18 cellular contexts compared by ENCODE assay signal in genomic region chr6:71979911-71980310, GRCh38.
"Had no signal": no experiment of that assay in that cellular context is flagged by ENCODE, and none has a peak within 500 bp of the region (broad histone marks: within the 10 kb centered on the region; RNA-seq: fewer than 3 reads in every experiment).

No MANE protein-coding gene starts in this region.

- H3K79me2 ChIP-seq: parathyroid adenoma had no signal

- ATAC-seq: gastroesophageal sphincter; heart right ventricle; naive thymus-derived CD8-positive, alpha-beta T cell; stimulated activated effector memory CD8-positive, alpha-beta T cell treated with anti-CD3 and anti-CD28 coated beads, Interleukin-12 subunit alpha, Interleukin-12 subunit beta, amount 100 ng/mL, for 72 hours had no signal

- H3K4me1 ChIP-seq: gastroesophageal sphincter, heart right ventricle, parathyroid adenoma had no signal

- DNase-seq: activated CD4-positive, alpha-beta T cell treated with anti-CD3 and anti-CD28 coated beads, Interleukin-2, amount 10 ng/mL, durations not matched to agents 7 days and 5 days; activated CD4-positive, CD25-positive, alpha-beta regulatory T cell; activated CD8-positive, alpha-beta memory T cell treated with anti-CD3 and anti-CD28 coated beads, Interleukin-2, amount 50 U/mL, for 48 hours; activated gamma-delta T cell treated with Interleukin-2 at 50 U/mL for 16 hours; activated naive CD8-positive, alpha-beta T cell treated with anti-CD3 and anti-CD28 coated beads for 36 hours; anterior cingulate cortex; brain microvascular endothelial cell; cerebellar nuclear complex; endodermal cell; heart right ventricle; naive thymus-derived CD8-positive, alpha-beta T cell; stimulated activated CD4-positive, alpha-beta T cell treated with anti-CD3 and anti-CD28 coated beads, Interleukin-12 subunit alpha, Interleukin-12 subunit beta, amount 100 ng/mL, for 4 hours had no signal

- H3K9me3 ChIP-seq: gastroesophageal sphincter, heart right ventricle, neutrophil had no signal

- H3K36me3 ChIP-seq: brain microvascular endothelial cell, gastroesophageal sphincter, heart right ventricle, neutrophil had no signal

- H3K9ac ChIP-seq: parathyroid adenoma had no signal

- H3K27ac ChIP-seq: brain microvascular endothelial cell, gastroesophageal sphincter, heart right ventricle, neutrophil, parathyroid adenoma had no signal

- H2AFZ ChIP-seq: parathyroid adenoma had no signal

- H3K4me3 ChIP-seq: gastroesophageal sphincter, heart right ventricle, lung had no signal

- H3K4me1 Mint-ChIP-seq: activated CD4-positive, alpha-beta T cell treated with anti-CD3 and anti-CD28 coated beads, Interleukin-2, amount 10 ng/mL, durations not matched to agents 7 days and 5 days; activated naive CD8-positive, alpha-beta T cell treated with anti-CD3 and anti-CD28 coated beads for 36 hours; naive thymus-derived CD8-positive, alpha-beta T cell; stimulated activated effector memory CD8-positive, alpha-beta T cell treated with anti-CD3 and anti-CD28 coated beads, Interleukin-12 subunit alpha, Interleukin-12 subunit beta, amount 100 ng/mL, for 72 hours had no signal

- H3K9me3 Mint-ChIP-seq: activated CD4-positive, alpha-beta T cell treated with anti-CD3 and anti-CD28 coated beads, Interleukin-2, amount 10 ng/mL, durations not matched to agents 7 days and 5 days; activated naive CD8-positive, alpha-beta T cell treated with anti-CD3 and anti-CD28 coated beads for 36 hours; dendritic cell treated with granulocyte-macrophage colony-stimulating factor and Interleukin-4, amounts not matched to agents 40 ng/mL and 50 ng/mL, for 4 days; endodermal cell had no signal

- H3K36me3 Mint-ChIP-seq: activated naive CD8-positive, alpha-beta T cell treated with anti-CD3 and anti-CD28 coated beads for 36 hours; naive thymus-derived CD8-positive, alpha-beta T cell; stimulated activated effector memory CD8-positive, alpha-beta T cell treated with anti-CD3 and anti-CD28 coated beads, Interleukin-12 subunit alpha, Interleukin-12 subunit beta, amount 100 ng/mL, for 72 hours had no signal

- H3K27me3 Mint-ChIP-seq: activated CD4-positive, alpha-beta T cell treated with anti-CD3 and anti-CD28 coated beads, Interleukin-2, amount 10 ng/mL, durations not matched to agents 7 days and 5 days; activated naive CD8-positive, alpha-beta T cell treated with anti-CD3 and anti-CD28 coated beads for 36 hours; dendritic cell treated with granulocyte-macrophage colony-stimulating factor and Interleukin-4, amounts not matched to agents 40 ng/mL and 50 ng/mL, for 4 days; naive thymus-derived CD8-positive, alpha-beta T cell had no signal

- H3K27ac Mint-ChIP-seq: activated CD4-positive, alpha-beta T cell treated with anti-CD3 and anti-CD28 coated beads, Interleukin-2, amount 10 ng/mL, durations not matched to agents 7 days and 5 days; activated naive CD8-positive, alpha-beta T cell treated with anti-CD3 and anti-CD28 coated beads for 36 hours; dendritic cell treated with granulocyte-macrophage colony-stimulating factor and Interleukin-4, amounts not matched to agents 40 ng/mL and 50 ng/mL, for 4 days; endodermal cell; naive thymus-derived CD8-positive, alpha-beta T cell; stimulated activated effector memory CD8-positive, alpha-beta T cell treated with anti-CD3 and anti-CD28 coated beads, Interleukin-12 subunit alpha, Interleukin-12 subunit beta, amount 100 ng/mL, for 72 hours had no signal

- H3K27me3 ChIP-seq: brain microvascular endothelial cell, gastroesophageal sphincter, heart right ventricle, neutrophil had no signal

- H3K4me3 Mint-ChIP-seq: activated CD4-positive, alpha-beta T cell treated with anti-CD3 and anti-CD28 coated beads, Interleukin-2, amount 10 ng/mL, durations not matched to agents 7 days and 5 days; activated naive CD8-positive, alpha-beta T cell treated with anti-CD3 and anti-CD28 coated beads for 36 hours; dendritic cell treated with granulocyte-macrophage colony-stimulating factor and Interleukin-4, amounts not matched to agents 40 ng/mL and 50 ng/mL, for 4 days; endodermal cell; naive thymus-derived CD8-positive, alpha-beta T cell; stimulated activated effector memory CD8-positive, alpha-beta T cell treated with anti-CD3 and anti-CD28 coated beads, Interleukin-12 subunit alpha, Interleukin-12 subunit beta, amount 100 ng/mL, for 72 hours had no signal
